11 cellular contexts compared by ENCODE assay signal in genomic region chr1:153646672-153647374, GRCh38. TPM values are rescaled to one million over a fixed set of nuclear protein-coding genes. Genes with fewer than 3 reads are reported as not detected.
A peak's percentile ranks its signal among the peaks of the same experiment; 100 is the strongest.
DNase-seq lines count a peak whose midpoint lies in the region; ATAC-seq and TF ChIP-seq lines count a peak whose summit lies in the region.
"Had no signal": no experiment of that assay in that cellular context is flagged by ENCODE, and none has a peak within 500 bp of the region (broad histone marks: within the 10 kb centered on the region; RNA-seq: fewer than 3 reads in every experiment).

No MANE protein-coding gene starts in this region.

- peak; percentile 6 for ATAC-seq in SK-N-SH treated with all-trans-retinoic acid at 6 μM for 48 hours
- ATAC-seq in gastroesophageal sphincter: peak; percentile 60
- no peak for ATAC-seq in gastrocnemius medialis

- H3K27me3 ChIP-seq in gastroesophageal sphincter (no peaks in the 10 kb centered on the region), gastrocnemius medialis (no peaks in the 10 kb centered on the region)
- H3K27me3 ChIP-seq: ovary had no signal

- H3K9me3 ChIP-seq in gastroesophageal sphincter (no peaks in the 10 kb centered on the region), gastrocnemius medialis (no peaks in the 10 kb centered on the region)
- H3K9me3 ChIP-seq: ovary had no signal

- peaks cover 0 to 54% of the 10 kb centered on the region in 2 donors for H3K36me3 ChIP-seq in gastroesophageal sphincter
- peaks cover 0 to 43% of the 10 kb centered on the region in 2 donors for H3K36me3 ChIP-seq in gastrocnemius medialis
- H3K36me3 ChIP-seq: ovary had no signal

- no peak for DNase-seq in T-helper 1 cell
- no peak for DNase-seq in gastrocnemius medialis
- no peak for DNase-seq in NCI-H1417 (lab: John Stamatoyannopoulos, UW)
- no peak for DNase-seq in stimulated activated CD4-positive, alpha-beta T cell treated with anti-CD3 and anti-CD28 coated beads, Interleukin-2, amount 100 ng/mL, for 24 hours
- no peak for DNase-seq in endothelial cell (ENCODE audit: low spot score)
- DNase-seq: activated CD8-positive, alpha-beta memory T cell treated with anti-CD3 and anti-CD28 coated beads, Interleukin-2, amount 50 U/mL, for 48 hours; dermis blood vessel endothelial cell had no signal

- H3K4me3 Mint-ChIP-seq in T-helper 1 cell treated with Interleukin-12 subunit alpha and Interleukin-12 subunit beta and Interleukin-4 antibody, amounts not matched to agents 30 μg/mL and 1 μg/mL, for 36 hours: no peak overlapping the region
- no peak overlapping the region for H3K4me3 Mint-ChIP-seq in endothelial cell (ENCODE audit: unreplicated experiment)

- no peak overlapping the region for H3K4me3 ChIP-seq in gastroesophageal sphincter
- no peak overlapping the region for H3K4me3 ChIP-seq in gastrocnemius medialis
- H3K4me3 ChIP-seq: ovary had no signal

- TF ChIP-seq CTCF in gastroesophageal sphincter (IDR thresholded peaks at IDR 0.05) (no peak), gastrocnemius medialis (IDR thresholded peaks at IDR 0.05 in 4 of 5, conservative IDR thresholded peaks at IDR 0.05 in 1 of 5) (no peak), endothelial cell (IDR thresholded peaks at IDR 0.05; ENCODE audit: unreplicated experiment) (no peak)

- peak overlapping the region in 2 of 4 donors; percentile 25 to 55 for H3K27ac ChIP-seq in gastroesophageal sphincter
- peak overlapping the region; percentile 95 to 100 (median 100) for H3K27ac ChIP-seq in gastrocnemius medialis
- H3K27ac ChIP-seq: ovary had no signal

- TF ChIP-seq POLR2A in gastroesophageal sphincter (IDR thresholded peaks at IDR 0.05): no peak
- no peak for TF ChIP-seq POLR2A in gastrocnemius medialis (IDR thresholded peaks at IDR 0.05)

- H3K27me3 Mint-ChIP-seq in T-helper 1 cell treated with Interleukin-12 subunit alpha and Interleukin-12 subunit beta and Interleukin-4 antibody, amounts not matched to agents 30 μg/mL and 1 μg/mL, for 36 hours (ENCODE audit: low read depth): no peaks in the 10 kb centered on the region
- peaks cover 5% of the 10 kb centered on the region for H3K27me3 Mint-ChIP-seq in endothelial cell (ENCODE audit: unreplicated experiment)

- H3K27ac Mint-ChIP-seq in T-helper 1 cell treated with Interleukin-12 subunit alpha and Interleukin-12 subunit beta and Interleukin-4 antibody, amounts not matched to agents 30 μg/mL and 1 μg/mL, for 36 hours: peak overlapping the region; percentile 29
- no peak overlapping the region for H3K27ac Mint-ChIP-seq in endothelial cell (ENCODE audit: unreplicated experiment)

- no peaks in the 10 kb centered on the region for H3K9me3 Mint-ChIP-seq in T-helper 1 cell treated with Interleukin-12 subunit alpha and Interleukin-12 subunit beta and Interleukin-4 antibody, amounts not matched to agents 30 μg/mL and 1 μg/mL, for 36 hours
- no peaks in the 10 kb centered on the region for H3K9me3 Mint-ChIP-seq in endothelial cell (ENCODE audit: unreplicated experiment)

- peaks cover 54% of the 10 kb centered on the region for H3K36me3 Mint-ChIP-seq in T-helper 1 cell treated with Interleukin-12 subunit alpha and Interleukin-12 subunit beta and Interleukin-4 antibody, amounts not matched to agents 30 μg/mL and 1 μg/mL, for 36 hours (ENCODE audit: low read depth)
- H3K36me3 Mint-ChIP-seq in endothelial cell (ENCODE audit: low read depth, unreplicated experiment): peaks cover 40% of the 10 kb centered on the region

- no peak for TF ChIP-seq EP300 in gastroesophageal sphincter (IDR thresholded peaks at IDR 0.05)

- WGBS in gastroesophageal sphincter (ENCODE audit: low coverage in 1 of 2), 2 donors: 83% methylated on average over 4 of the region's 5 CpGs; no CpG with 5 or more reads in 1 of the 2 donors

- in situ Hi-C loops in gastrocnemius medialis (cut with MboI; ENCODE audit: low sequenced_read_pairs in 4 of 4): no loop called here

- peaks cover 39% of the 10 kb centered on the region for H3K4me1 Mint-ChIP-seq in T-helper 1 cell treated with Interleukin-12 subunit alpha and Interleukin-12 subunit beta and Interleukin-4 antibody, amounts not matched to agents 30 μg/mL and 1 μg/mL, for 36 hours (ENCODE audit: low read depth)
- peaks cover 3% of the 10 kb centered on the region for H3K4me1 Mint-ChIP-seq in endothelial cell (ENCODE audit: unreplicated experiment)

- H3K4me1 ChIP-seq in gastroesophageal sphincter (peaks cover 0 to 31% (median 8%) of the 10 kb centered on the region in 3 donors), gastrocnemius medialis (peaks cover 44 to 70% of the 10 kb centered on the region in 2 donors)

- intact Hi-C loops in gastrocnemius medialis (cut with DNase I; ENCODE audit: low total_unique reads): no loop called here

TF ChIP-seq in SK-N-SH treated with all-trans-retinoic acid at 6 μM for 48 hours, 23 proteins besides CTCF, POLR2A, EP300 and RAD21:
- TF ChIP-seq PATZ1 (CRISPR knock-in tag; IDR thresholded peaks at IDR 0.05; ENCODE audit: borderline replicate concordance) (no peak), OSR1 (CRISPR knock-in tag; IDR thresholded peaks at IDR 0.05) (no peak), ZFP30 (CRISPR knock-in tag; IDR thresholded peaks at IDR 0.05) (no peak), CSRNP3 (CRISPR knock-in tag; IDR thresholded peaks at IDR 0.05) (no peak), SNAI2 (CRISPR knock-in tag; IDR thresholded peaks at IDR 0.05) (no peak), BACH2 (CRISPR knock-in tag; IDR thresholded peaks at IDR 0.05; ENCODE audit: borderline replicate concordance) (no peak), ISL1 (CRISPR knock-in tag; IDR thresholded peaks at IDR 0.05) (no peak), TOX (CRISPR knock-in tag; IDR thresholded peaks at IDR 0.05; ENCODE audit: borderline replicate concordance) (no peak), CSDC2 (CRISPR knock-in tag; IDR thresholded peaks at IDR 0.05) (no peak), ARNTL (CRISPR knock-in tag; IDR thresholded peaks at IDR 0.05; ENCODE audit: borderline replicate concordance, low read depth) (no peak), ZNF70 (CRISPR knock-in tag; IDR thresholded peaks at IDR 0.05) (no peak), RARB (CRISPR knock-in tag; IDR thresholded peaks at IDR 0.05) (no peak), ZNF8 (CRISPR knock-in tag; IDR thresholded peaks at IDR 0.05) (no peak), ZC3H10 (CRISPR knock-in tag; IDR thresholded peaks at IDR 0.05) (no peak), TCF4 (CRISPR knock-in tag; IDR thresholded peaks at IDR 0.05; ENCODE audit: borderline replicate concordance) (no peak), ZFP3 (CRISPR knock-in tag; IDR thresholded peaks at IDR 0.05) (no peak), GLIS3 (CRISPR knock-in tag; IDR thresholded peaks at IDR 0.05) (no peak), ESRRG (CRISPR knock-in tag; IDR thresholded peaks at IDR 0.05) (no peak)
TF ChIP-seq in SK-N-SH treated with all-trans-retinoic acid at 6 μM for 48 hours: peak in this region for 0.

RNA-seq across cellular contexts. Expression of gene SNAPIN, which starts 11.7 kb away (rescaled TPM):
- 10 to 100 TPM; 58.9 to 77.4 (median 69.4) TPM for total RNA-seq in gastroesophageal sphincter
- total RNA-seq in gastrocnemius medialis: 100 to 1,000 TPM in 1 of 4 donors, 10 to 100 TPM in 3; 64.0 to 127 (median 90.0) TPM
- 23.6 TPM for total RNA-seq in endothelial cell (ENCODE audit: unreplicated experiment)

RNA-seq across cellular contexts. Expression of gene CHTOP, which starts 13.0 kb away (rescaled TPM):
- 10 to 100 TPM; 33.7 to 57.0 (median 42.2) TPM for total RNA-seq in gastroesophageal sphincter
- total RNA-seq in gastrocnemius medialis: 10 to 100 TPM; 49.5 to 73.4 (median 59.1) TPM
- 59.3 TPM for total RNA-seq in endothelial cell (ENCODE audit: unreplicated experiment)

RNA-seq across cellular contexts. Expression of gene S100A1, which starts 18.6 kb away (rescaled TPM):
- 1 to 10 TPM; 2.4 to 8.3 (median 2.8) TPM for total RNA-seq in gastroesophageal sphincter
- total RNA-seq in gastrocnemius medialis: 100 to 1,000 TPM; 390 to 932 (median 616) TPM
- not detected for total RNA-seq in endothelial cell (ENCODE audit: unreplicated experiment)
- total RNA-seq: dermis blood vessel endothelial cell had no signal

RNA-seq across cellular contexts. Expression of gene S100A13, which starts 19.5 kb away (rescaled TPM):
- 100 to 1,000 TPM in 1 of 4 donors, 10 to 100 TPM in 3; 56.1 to 133 (median 76.3) TPM for total RNA-seq in gastroesophageal sphincter
- total RNA-seq in gastrocnemius medialis: 100 to 1,000 TPM; 113 to 237 (median 159) TPM
- total RNA-seq in endothelial cell (ENCODE audit: unreplicated experiment): 152 TPM

RNA-seq across cellular contexts. Expression of gene ILF2, which starts 24.0 kb away (rescaled TPM):
- 10 to 100 TPM; 52.1 to 99.2 (median 79.3) TPM for total RNA-seq in gastroesophageal sphincter
- 100 to 1,000 TPM; 110 to 138 (median 117) TPM for total RNA-seq in gastrocnemius medialis
- 216 TPM for total RNA-seq in endothelial cell (ENCODE audit: unreplicated experiment)

Comparison
In these comparisons a context has a peak if more than half of its experiments do, and no peak if none do; other contexts are left out.
1. ATAC-seq: peak in SK-N-SH treated with all-trans-retinoic acid at 6 μM for 48 hours (single experiment) and gastroesophageal sphincter (single experiment); none in gastrocnemius medialis (0 of 2).
2. RNA of gene S100A1, which starts 18.6 kb away (total RNA-seq): 390 to 932 TPM in gastrocnemius medialis; 2.4 to 8.3 TPM in gastroesophageal sphincter and not detected in endothelial cell (single experiment); every median in the first group is over 10 times any median in the second.